ENCODE assay signal across 2 cellular contexts in the genomic region with DNA sequence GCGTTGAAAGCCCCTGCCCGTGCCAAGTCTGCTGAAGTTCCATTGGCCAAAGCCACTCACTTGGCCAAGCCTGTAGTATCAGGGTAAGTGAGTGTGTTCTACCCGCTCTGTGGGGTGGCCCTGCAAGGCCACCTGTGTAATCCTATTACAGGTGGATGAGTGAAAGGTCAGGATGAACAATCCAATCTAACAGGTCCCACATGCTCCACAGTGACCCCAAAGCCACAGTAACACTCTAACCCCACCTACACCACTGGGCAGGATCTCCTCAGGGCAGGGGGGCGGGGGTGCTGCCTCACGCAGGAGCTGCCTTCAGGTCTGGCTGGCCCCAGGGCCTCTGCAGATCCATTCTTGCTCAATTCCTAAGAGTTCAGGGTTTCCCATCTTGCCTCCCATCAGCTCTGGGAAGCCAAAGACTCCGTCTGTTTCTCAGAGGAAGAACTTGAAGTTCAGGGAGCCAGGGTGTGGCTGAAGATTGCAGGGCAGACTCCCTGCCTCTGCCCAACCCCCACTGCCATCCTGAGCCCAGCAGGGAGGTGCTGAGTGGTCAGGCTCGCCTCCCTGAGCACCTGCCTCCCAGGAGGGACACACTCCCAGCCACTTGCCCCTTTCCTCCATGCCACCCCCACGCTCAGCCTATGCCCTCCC.
TF ChIP-seq lines count a peak whose summit lies in the region.

No MANE protein-coding gene starts in this region.

TF ChIP-seq in IMR-90, 13 proteins besides CTCF, POLR2A, EP300 and RAD21:
- TF ChIP-seq FOS (IDR thresholded peaks at IDR 0.05; ENCODE audit: low read depth, low read length) (no peak), USF2 (IDR thresholded peaks at IDR 0.05; ENCODE audit: low read depth, low read length) (no peak), MXI1 (IDR thresholded peaks at IDR 0.05; ENCODE audit: borderline replicate concordance, low read depth, low read length) (no peak), NFE2L2 (IDR thresholded peaks at IDR 0.05; ENCODE audit: low read depth, low read length) (no peak), SMC3 (IDR thresholded peaks at IDR 0.05; ENCODE audit: low read depth, low read length) (no peak)
- TF ChIP-seq, protein P1, sequence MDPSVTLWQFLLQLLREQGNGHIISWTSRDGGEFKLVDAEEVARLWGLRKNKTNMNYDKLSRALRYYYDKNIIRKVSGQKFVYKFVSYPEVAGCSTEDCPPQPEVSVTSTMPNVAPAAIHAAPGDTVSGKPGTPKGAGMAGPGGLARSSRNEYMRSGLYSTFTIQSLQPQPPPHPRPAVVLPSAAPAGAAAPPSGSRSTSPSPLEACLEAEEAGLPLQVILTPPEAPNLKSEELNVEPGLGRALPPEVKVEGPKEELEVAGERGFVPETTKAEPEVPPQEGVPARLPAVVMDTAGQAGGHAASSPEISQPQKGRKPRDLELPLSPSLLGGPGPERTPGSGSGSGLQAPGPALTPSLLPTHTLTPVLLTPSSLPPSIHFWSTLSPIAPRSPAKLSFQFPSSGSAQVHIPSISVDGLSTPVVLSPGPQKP (IDR thresholded peaks at IDR 0.05; ENCODE audit: borderline replicate concordance, low read depth, low read length), result no peak

TF ChIP-seq in HepG2, 621 proteins besides CTCF, POLR2A, EP300 and RAD21:
- TF ChIP-seq ZNF333 (CRISPR knock-in tag; IDR thresholded peaks at IDR 0.05; ENCODE audit: borderline replicate concordance), result no peak
- peak; percentile 99 for TF ChIP-seq ZNF329 (CRISPR knock-in tag; IDR thresholded peaks at IDR 0.05; ENCODE audit: low read depth)
- no peak for TF ChIP-seq FLYWCH1 (CRISPR knock-in tag; IDR thresholded peaks at IDR 0.05)
- peak; percentile 12; the same call in 1 of the 2 replicates for TF ChIP-seq ZNF574 (CRISPR knock-in tag; IDR thresholded peaks at IDR 0.05)
- TF ChIP-seq ZNF281 (CRISPR knock-in tag; IDR thresholded peaks at IDR 0.05; ENCODE audit: borderline replicate concordance), result peak; percentile 44; the same call in 1 of the 2 replicates
